In the genomic region with DNA sequence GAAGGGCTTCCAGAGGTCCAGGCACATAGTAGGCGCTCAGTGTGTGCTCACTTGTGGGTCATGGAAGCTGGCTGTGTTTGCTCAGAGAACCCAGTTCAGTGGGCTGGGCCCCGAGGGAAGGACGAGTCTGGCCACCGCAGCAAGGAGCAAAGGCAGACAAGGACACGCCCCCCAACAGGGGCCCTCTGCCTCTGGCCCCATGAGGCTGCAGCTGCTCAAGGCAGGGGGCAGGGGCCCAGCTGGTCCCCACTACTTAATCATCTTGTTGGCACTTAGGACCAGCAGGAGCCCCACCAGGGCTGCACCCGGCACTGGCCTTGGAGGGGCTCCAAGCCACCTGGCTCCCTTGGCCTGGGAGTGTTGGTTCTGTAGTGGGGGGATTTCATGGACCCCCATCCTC, we compare ENCODE assay signal across 19 cellular contexts. TPM values are rescaled to one million over a fixed set of nuclear protein-coding genes. Genes with fewer than 3 reads are reported as not detected.
"Had no signal": no experiment of that assay in that cellular context is flagged by ENCODE, and none has a peak within 500 bp of the region (broad histone marks: within the 10 kb centered on the region; RNA-seq: fewer than 3 reads in every experiment).

No MANE protein-coding gene starts in this region.

- H3K27ac ChIP-seq: heart left ventricle, psoas muscle, right lobe of liver, skin epidermis, suprapubic skin, thyroid gland had no signal

- DNase-seq: cortex of kidney; dorsolateral prefrontal cortex; effector CD8-positive, alpha-beta T cell; heart left ventricle; hippocampal formation; left colon; left ventricle myocardium superior; mesenchymal stem cell; midbrain; naive B cell; psoas muscle; retina; right lobe of liver; stimulated activated naive CD4-positive, alpha-beta T cell; thyroid gland had no signal

- ATAC-seq: esophagus mucosa, heart left ventricle, left colon, left ventricle myocardium superior, psoas muscle, right lobe of liver had no signal

- H3K27me3 ChIP-seq: heart left ventricle, right lobe of liver, thyroid gland had no signal

- H3K36me3 ChIP-seq: heart left ventricle, right lobe of liver, suprapubic skin, thyroid gland had no signal

- H3K9me3 ChIP-seq: heart left ventricle, psoas muscle, right lobe of liver, suprapubic skin, thyroid gland had no signal

- H3K4me3 ChIP-seq: dorsolateral prefrontal cortex, heart left ventricle, lung, psoas muscle, right lobe of liver, skin epidermis, suprapubic skin, thyroid gland had no signal

- H3K4me1 ChIP-seq: right lobe of liver had no signal

RNA-seq across cellular contexts. Expression of gene KCNJ12, which starts 16.1 kb away (rescaled TPM):
- total RNA-seq: esophagus mucosa had no signal
